33 cellular contexts compared by ENCODE assay signal in genomic region chr16:27145630-27146029, GRCh38.
"Had no signal": no experiment of that assay in that cellular context is flagged by ENCODE, and none has a peak within 500 bp of the region (broad histone marks: within the 10 kb centered on the region; RNA-seq: fewer than 3 reads in every experiment).

No MANE protein-coding gene starts in this region.

- H3K27me3 ChIP-seq: ascending aorta, body of pancreas, brain microvascular endothelial cell, cardiac muscle cell had no signal

- H3K36me3 ChIP-seq: adrenal gland, ascending aorta, brain microvascular endothelial cell, breast epithelium, cardiac muscle cell had no signal

- ATAC-seq: activated naive CD4-positive, alpha-beta T cell treated with anti-CD3 and anti-CD28 coated beads, Interleukin-2, amount 50 U/mL, for 72 hours; activated naive CD8-positive, alpha-beta T cell treated with anti-CD3 and anti-CD28 coated beads, Interleukin-2, amount 50 U/mL, for 24 hours; activated T-cell treated with anti-CD3 and anti-CD28 coated beads, Interleukin-2, amount 50 U/mL, for 4 hours; activated T-cell treated with anti-CD3 and anti-CD28 coated beads, Interleukin-2, amount 50 U/mL, for 72 hours; activated T-helper 17 cell treated with anti-CD3 and anti-CD28 coated beads, Interleukin-2, amount 50 U/mL, for 72 hours; body of pancreas had no signal

- H3K4me1 ChIP-seq: adrenal gland, ascending aorta, body of pancreas, breast epithelium had no signal

- H3K4me3 ChIP-seq: adrenal gland, ascending aorta, body of pancreas, breast epithelium, cardiac muscle cell had no signal

- H3K27ac ChIP-seq: adrenal gland, ascending aorta, body of pancreas, brain microvascular endothelial cell, breast epithelium, cardiac muscle cell had no signal

- H3K9me3 ChIP-seq: adrenal gland, ascending aorta, body of pancreas had no signal

- DNase-seq: activated effector memory CD4-positive, alpha-beta T cell treated with anti-CD3 and anti-CD28 coated beads, Interleukin-2, amount 50 U/mL, for 16 hours; activated effector memory CD4-positive, alpha-beta T cell treated with Interleukin-2 at 50 U/mL for 16 hours; activated gamma-delta T cell; activated gamma-delta T cell treated with Interleukin-2 at 50 U/mL for 16 hours; activated naive CD4-positive, alpha-beta T cell; activated naive CD4-positive, alpha-beta T cell treated with anti-CD3 and anti-CD28 coated beads for 36 hours; activated naive CD4-positive, alpha-beta T cell treated with anti-CD3 and anti-CD28 coated beads, Interleukin-2, amount 10 ng/mL, durations not matched to agents 7 days and 5 days; activated naive CD4-positive, alpha-beta T cell treated with anti-CD3 and anti-CD28 coated beads, Interleukin-2, amount 50 U/mL, for 16 hours; activated naive CD4-positive, alpha-beta T cell treated with Interleukin-2 at 50 U/mL for 16 hours; activated naive CD8-positive, alpha-beta T cell treated with anti-CD3 and anti-CD28 coated beads for 36 hours; activated naive CD8-positive, alpha-beta T cell treated with anti-CD3 and anti-CD28 coated beads, Interleukin-2, amount 10 ng/mL, durations not matched to agents 7 days and 5 days; activated naive CD8-positive, alpha-beta T cell treated with anti-CD3 and anti-CD28 coated beads, Interleukin-2, amount 50 U/mL, for 24 hours; activated T-cell treated with anti-CD3 and anti-CD28 coated beads, Interleukin-2, amount 50 U/mL, for 24 hours; activated T-cell treated with anti-CD3 and anti-CD28 coated beads, Interleukin-2, amount 50 U/mL, for 4 hours; activated T-cell treated with anti-CD3 and anti-CD28 coated beads, Interleukin-2, amount 50 U/mL, for 48 hours; activated T-cell treated with anti-CD3 and anti-CD28 coated beads, Interleukin-2, amount 50 U/mL, for 72 hours; adrenal gland; amniotic stem cell; amygdala; anterior cingulate cortex; aorta; body of pancreas; brain microvascular endothelial cell; caudate nucleus; central memory CD4-positive, alpha-beta T cell; cerebellar nuclear complex had no signal

- FAIRE-seq: astrocyte, bronchial epithelial cell had no signal
